ENCODE assay signal across 20 cellular contexts in the genomic region with DNA sequence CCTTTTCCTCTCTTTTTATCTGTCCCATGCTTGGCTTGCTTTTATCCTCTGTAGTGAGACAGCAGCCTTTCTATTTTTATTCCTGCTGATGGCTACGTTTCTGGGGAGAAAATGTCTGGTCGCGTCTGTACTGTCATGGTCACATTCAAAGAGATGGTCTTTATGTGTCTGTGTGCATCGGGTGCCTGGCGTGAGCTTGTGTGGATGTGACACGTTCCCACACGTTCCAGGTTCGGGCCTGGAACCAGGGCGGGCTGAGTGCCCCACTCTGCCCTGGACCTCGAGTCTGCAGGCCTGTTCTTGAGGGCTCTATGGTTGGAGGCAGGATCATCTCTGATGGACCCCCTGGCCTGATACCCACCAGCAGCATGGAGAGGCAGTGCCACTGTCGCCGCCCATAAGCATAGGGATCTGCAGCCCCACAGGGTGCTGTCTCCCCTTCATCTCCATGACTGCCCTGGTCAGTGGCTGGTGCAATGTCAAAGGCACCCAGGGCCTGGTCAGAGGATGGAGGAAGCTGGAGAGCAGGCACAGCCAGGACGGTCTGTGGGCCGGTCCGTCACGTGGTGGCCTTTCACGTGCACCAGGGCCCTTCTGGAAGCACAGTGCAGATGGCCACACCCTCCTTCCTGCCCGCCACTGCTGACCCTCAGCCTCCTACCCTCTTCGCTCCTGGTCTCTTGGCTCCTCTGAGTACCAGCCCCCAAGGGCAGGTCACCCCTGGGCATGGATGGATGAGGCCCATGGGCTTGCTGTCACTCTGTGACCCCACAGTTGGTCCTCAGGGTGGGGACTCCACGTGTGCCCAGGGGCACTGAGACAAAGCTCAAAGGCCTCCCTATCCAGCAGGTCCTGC.
"Had no signal": no experiment of that assay in that cellular context is flagged by ENCODE, and none has a peak within 500 bp of the region (broad histone marks: within the 10 kb centered on the region; RNA-seq: fewer than 3 reads in every experiment).

No MANE protein-coding gene starts in this region.

- H3K27ac Mint-ChIP-seq: activated CD4-positive, alpha-beta memory T cell treated with anti-CD3 and anti-CD28 coated beads for 36 hours; activated naive CD8-positive, alpha-beta T cell; immature natural killer cell had no signal

- DNase-seq: activated CD4-positive, alpha-beta memory T cell treated with anti-CD3 and anti-CD28 coated beads for 36 hours; activated CD8-positive, alpha-beta memory T cell treated with anti-CD3 and anti-CD28 coated beads, Interleukin-2, amount 50 U/mL, for 4 hours; activated gamma-delta T cell treated with Interleukin-2 at 50 U/mL for 16 hours; amniotic stem cell; central memory CD4-positive, alpha-beta T cell; cortex of kidney; effector CD8-positive, alpha-beta T cell; foreskin melanocyte; immature natural killer cell; left colon; stimulated activated CD4-positive, alpha-beta T cell treated with anti-CD3 and anti-CD28 coated beads, Interleukin-15, amount 100 ng/mL, for 24 hours; stimulated activated CD4-positive, alpha-beta T cell treated with anti-CD3 and anti-CD28 coated beads, Interleukin-4, amount 100 ng/mL, for 1 hour; stimulated activated naive CD4-positive, alpha-beta T cell had no signal

- H3K4me3 Mint-ChIP-seq: activated CD4-positive, alpha-beta memory T cell treated with anti-CD3 and anti-CD28 coated beads for 36 hours; activated naive CD8-positive, alpha-beta T cell; immature natural killer cell; neural crest cell had no signal

- H3K27ac ChIP-seq: right atrium auricular region, SK-N-MC, skin epidermis, tibial artery had no signal

- H3K36me3 Mint-ChIP-seq: activated CD4-positive, alpha-beta memory T cell treated with anti-CD3 and anti-CD28 coated beads for 36 hours; activated naive CD8-positive, alpha-beta T cell; immature natural killer cell had no signal

- H3K4me3 ChIP-seq: right atrium auricular region, SK-N-MC, skin epidermis, tibial artery had no signal

- H3K9me3 ChIP-seq: right atrium auricular region, tibial artery had no signal

- H3K36me3 ChIP-seq: right atrium auricular region, tibial artery had no signal

- H3K9me3 Mint-ChIP-seq: activated CD4-positive, alpha-beta memory T cell treated with anti-CD3 and anti-CD28 coated beads for 36 hours; immature natural killer cell; neural crest cell had no signal

- H3K27me3 ChIP-seq: right atrium auricular region, tibial artery had no signal

- H3K27me3 Mint-ChIP-seq: activated CD4-positive, alpha-beta memory T cell treated with anti-CD3 and anti-CD28 coated beads for 36 hours; activated naive CD8-positive, alpha-beta T cell had no signal

- ATAC-seq: activated CD4-positive, CD25-positive, alpha-beta regulatory T cell treated with anti-CD3 and anti-CD28 coated beads, Interleukin-2, amount 50 U/mL, for 24 hours; left colon had no signal

- H3K4me1 Mint-ChIP-seq: immature natural killer cell had no signal
